Comparison of ENCODE assay signal across 1 cellular context in genomic region chr3:126704494-126705214, GRCh38.
TF ChIP-seq lines count a peak whose summit lies in the region.

No MANE protein-coding gene starts in this region.

TF ChIP-seq in H1, 55 proteins besides CTCF, POLR2A, EP300 and RAD21 (continued from another document):
- TF ChIP-seq RXRA (IDR thresholded peaks at IDR 0.05; ENCODE audit: insufficient read depth, low read depth, low read length): no peak
- TF ChIP-seq, protein P1, sequence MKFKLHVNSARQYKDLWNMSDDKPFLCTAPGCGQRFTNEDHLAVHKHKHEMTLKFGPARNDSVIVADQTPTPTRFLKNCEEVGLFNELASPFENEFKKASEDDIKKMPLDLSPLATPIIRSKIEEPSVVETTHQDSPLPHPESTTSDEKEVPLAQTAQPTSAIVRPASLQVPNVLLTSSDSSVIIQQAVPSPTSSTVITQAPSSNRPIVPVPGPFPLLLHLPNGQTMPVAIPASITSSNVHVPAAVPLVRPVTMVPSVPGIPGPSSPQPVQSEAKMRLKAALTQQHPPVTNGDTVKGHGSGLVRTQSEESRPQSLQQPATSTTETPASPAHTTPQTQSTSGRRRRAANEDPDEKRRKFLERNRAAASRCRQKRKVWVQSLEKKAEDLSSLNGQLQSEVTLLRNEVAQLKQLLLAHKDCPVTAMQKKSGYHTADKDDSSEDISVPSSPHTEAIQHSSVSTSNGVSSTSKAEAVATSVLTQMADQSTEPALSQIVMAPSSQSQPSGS (IDR thresholded peaks at IDR 0.05; ENCODE audit: low read length): no peak
- no peak for TF ChIP-seq BCL11A (IDR thresholded peaks at IDR 0.05; ENCODE audit: low read depth in 2 of 2, low read length in 2 of 2)
- no peak for TF ChIP-seq CTBP2 (IDR thresholded peaks at IDR 0.05; ENCODE audit: borderline replicate concordance, insufficient read depth, insufficient read length, low read length)
- TF ChIP-seq CBX8 (IDR thresholded peaks at IDR 0.05; ENCODE audit: borderline replicate concordance, low read depth, low read length): no peak
- no peak; the same call in 1 of the 2 replicates for TF ChIP-seq BACH1 (IDR thresholded peaks at IDR 0.05; ENCODE audit: low read length)
- no peak for TF ChIP-seq CHD2 (IDR thresholded peaks at IDR 0.05; ENCODE audit: low read length)
- peak; percentile 69 for TF ChIP-seq E2F6 (IDR thresholded peaks at IDR 0.05)
- no peak for TF ChIP-seq BRCA1 (IDR thresholded peaks at IDR 0.05; ENCODE audit: low read depth, low read length)
- TF ChIP-seq JUND (IDR thresholded peaks at IDR 0.05; ENCODE audit: low read length): no peak
- TF ChIP-seq CEBPB (IDR thresholded peaks at IDR 0.05; ENCODE audit: low read depth, low read length): no peak
- TF ChIP-seq RNF2 (IDR thresholded peaks at IDR 0.05; ENCODE audit: borderline replicate concordance, low read depth, low read length, missing control alignments, poor library complexity, severe bottlenecking): no peak
- no peak for TF ChIP-seq NRF1 (IDR thresholded peaks at IDR 0.05; ENCODE audit: low read depth, low read length)
- no peak for TF ChIP-seq RBBP5 (IDR thresholded peaks at IDR 0.05; ENCODE audit: borderline replicate concordance, low read depth, low read length)
- TF ChIP-seq SIX5 (IDR thresholded peaks at IDR 0.05; ENCODE audit: low read depth, low read length): no peak
- no peak for TF ChIP-seq CHD7 (IDR thresholded peaks at IDR 0.05; ENCODE audit: insufficient replicate concordance, low read length)
- TF ChIP-seq KDM1A (IDR thresholded peaks at IDR 0.05; ENCODE audit: borderline replicate concordance, low read length): no peak
- TF ChIP-seq YY1 (IDR thresholded peaks at IDR 0.05; ENCODE audit: low read depth, low read length): no peak
TF ChIP-seq in H1: peak in this region for 4.
